Comparison of ENCODE assay signal across 9 cellular contexts in the genomic region with DNA sequence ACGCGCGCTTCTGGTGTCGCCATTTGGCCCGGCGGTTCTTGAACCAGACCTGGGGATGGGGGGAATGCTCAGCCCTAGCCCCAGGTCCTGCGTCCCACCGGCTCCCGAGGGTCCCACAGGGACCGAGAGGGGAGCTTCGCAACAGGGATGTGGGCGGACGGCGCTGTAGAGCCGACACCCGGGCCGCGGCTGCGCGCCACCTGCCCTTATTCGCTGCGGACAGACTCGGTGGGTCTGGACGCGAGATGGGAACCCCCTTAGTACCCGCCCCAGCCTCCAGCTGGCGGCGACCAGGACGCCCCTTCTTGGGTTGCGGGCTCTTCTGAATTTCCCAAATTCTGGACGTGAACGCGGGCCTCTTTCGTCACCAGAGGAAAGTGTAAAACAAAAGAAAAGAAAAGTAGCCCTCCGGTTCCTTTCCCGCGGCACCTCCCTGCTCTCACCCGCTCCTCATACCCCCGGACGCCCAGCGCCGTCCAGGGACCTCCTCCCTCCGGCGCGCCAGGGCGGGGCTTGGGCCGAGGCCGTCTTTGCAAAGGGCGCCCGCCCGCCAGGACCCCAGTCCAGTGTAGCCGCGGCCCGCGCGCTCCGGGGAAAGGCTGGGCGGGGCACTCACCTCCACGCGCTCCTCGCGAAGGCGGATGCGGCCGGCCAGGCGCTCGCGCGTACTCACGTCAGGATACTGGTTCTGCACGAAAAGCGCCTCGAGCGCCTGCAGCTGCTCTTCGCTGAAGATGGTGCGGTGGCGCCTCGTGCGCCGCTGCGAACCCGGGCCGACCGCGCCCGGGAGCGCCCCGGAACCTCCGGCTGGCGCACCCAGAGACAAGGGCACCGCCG. TPM values are rescaled to one million over a fixed set of nuclear protein-coding genes. Genes with fewer than 3 reads are reported as not detected.
A peak's percentile ranks its signal among the peaks of the same experiment; 100 is the strongest.
DNase-seq lines count a peak whose midpoint lies in the region; ATAC-seq and TF ChIP-seq lines count a peak whose summit lies in the region.
"Had no signal": no experiment of that assay in that cellular context is flagged by ENCODE, and none has a peak within 500 bp of the region (broad histone marks: within the 10 kb centered on the region; RNA-seq: fewer than 3 reads in every experiment).

No MANE protein-coding gene starts in this region.

- H3K4me3 ChIP-seq in PC-3 (ENCODE audit: low read length), result no peak overlapping the region

- peak overlapping the region; percentile 52 for H3K4me3 Mint-ChIP-seq in activated CD8-positive, alpha-beta T cell treated with anti-CD3 and anti-CD28 coated beads, Interleukin-2, amount 10 ng/mL, durations not matched to agents 7 days and 5 days
- H3K4me3 Mint-ChIP-seq in stimulated activated naive CD8-positive, alpha-beta T cell treated with anti-CD3 and anti-CD28 coated beads, Interleukin-15, amount 100 ng/mL, for 72 hours, result peak overlapping the region; percentile 53 to 60

- no peaks in the 10 kb centered on the region for H3K9me2 ChIP-seq in PC-3 (replicated peaks; ENCODE audit: low read length)

- no peak overlapping the region for H2AFZ ChIP-seq in PC-3 (ENCODE audit: low read length)

- H3K27me3 ChIP-seq in PC-3 (ENCODE audit: low read length), result peaks cover 14% of the 10 kb centered on the region; the same call in 1 of the 2 replicates

- DNase-seq in NCI-H345 (lab: John Stamatoyannopoulos, UW) (peak; percentile 13), NCI-H345 treated with DMSO at 0.1 percent for 48 hours (lab: John Stamatoyannopoulos, UW; ENCODE audit: unreplicated experiment) (no peak), iPS-NIHi11 (ENCODE audit: low spot score) (peak; percentile 72), NK-92 (lab: John Stamatoyannopoulos, UW; ENCODE audit: unreplicated experiment) (no peak), PC-3 (no peak), NCI-H187 (lab: John Stamatoyannopoulos, UW) (no peak)
- peak; percentile 70 for DNase-seq in activated CD8-positive, alpha-beta T cell treated with anti-CD3 and anti-CD28 coated beads, Interleukin-2, amount 10 ng/mL, durations not matched to agents 7 days and 5 days
- DNase-seq in stimulated activated naive CD8-positive, alpha-beta T cell treated with anti-CD3 and anti-CD28 coated beads, Interleukin-15, amount 100 ng/mL, for 72 hours, result peak; percentile 38 to 50

- ATAC-seq in activated CD8-positive, alpha-beta T cell treated with anti-CD3 and anti-CD28 coated beads, Interleukin-2, amount 10 ng/mL, durations not matched to agents 7 days and 5 days, result peak; percentile 42
- peak; percentile 24 for ATAC-seq in stimulated activated naive CD8-positive, alpha-beta T cell treated with anti-CD3 and anti-CD28 coated beads, Interleukin-15, amount 100 ng/mL, for 72 hours
- ATAC-seq in PC-3, result no peak

- intact Hi-C loops in PC-3 (cut with micrococcal nuclease), result no loop called here

- H3K9me3 ChIP-seq in PC-3 (ENCODE audit: low read length), result no peaks in the 10 kb centered on the region
- H3K9me3 ChIP-seq: prostate gland had no signal

- no peak overlapping the region for H3K4me2 ChIP-seq in PC-3 (ENCODE audit: low read length)

- CTCF ChIA-PET in activated CD8-positive, alpha-beta T cell treated with anti-CD3 and anti-CD28 coated beads, Interleukin-2, amount 10 ng/mL, durations not matched to agents 7 days and 5 days (lab: Charles Lee), result interaction anchor here (0.6 kb wide), 1 partner anchor 19 kb away, joined by 3 read pairs; no protein-coding TSS in a partner anchor
- CTCF ChIA-PET in PC-3 (lab: Charles Lee), result no interaction called here

- no peaks in the 10 kb centered on the region for H3K4me1 ChIP-seq in PC-3 (ENCODE audit: insufficient read depth, low read length)

- H3K79me2 ChIP-seq in PC-3 (ENCODE audit: low read length), result peaks cover 1% of the 10 kb centered on the region

- no TSS peak for BruUV-seq in PC-3 (replicated peaks; lab: Mats Ljungman, UMichigan)

- peaks cover 9% of the 10 kb centered on the region for H3K4me1 Mint-ChIP-seq in activated CD8-positive, alpha-beta T cell treated with anti-CD3 and anti-CD28 coated beads, Interleukin-2, amount 10 ng/mL, durations not matched to agents 7 days and 5 days (ENCODE audit: low read depth)
- H3K4me1 Mint-ChIP-seq in stimulated activated naive CD8-positive, alpha-beta T cell treated with anti-CD3 and anti-CD28 coated beads, Interleukin-15, amount 100 ng/mL, for 72 hours, result peaks cover 20% of the 10 kb centered on the region

- no peaks in the 10 kb centered on the region for H3F3A ChIP-seq in PC-3 (ENCODE audit: low read length, unreplicated experiment)

- H4K20me1 ChIP-seq in PC-3 (ENCODE audit: low read length), result no peaks in the 10 kb centered on the region

- peaks cover 42% of the 10 kb centered on the region for H3K27me3 Mint-ChIP-seq in activated CD8-positive, alpha-beta T cell treated with anti-CD3 and anti-CD28 coated beads, Interleukin-2, amount 10 ng/mL, durations not matched to agents 7 days and 5 days (ENCODE audit: low read depth)
- peaks cover 70% of the 10 kb centered on the region for H3K27me3 Mint-ChIP-seq in stimulated activated naive CD8-positive, alpha-beta T cell treated with anti-CD3 and anti-CD28 coated beads, Interleukin-15, amount 100 ng/mL, for 72 hours

- no peak for TF ChIP-seq CTCF in PC-3 (conservative IDR thresholded peaks at IDR 0.05; ENCODE audit: low read depth, low read length)

- H3K27ac Mint-ChIP-seq in activated CD8-positive, alpha-beta T cell treated with anti-CD3 and anti-CD28 coated beads, Interleukin-2, amount 10 ng/mL, durations not matched to agents 7 days and 5 days, result no peak overlapping the region
- no peak overlapping the region for H3K27ac Mint-ChIP-seq in stimulated activated naive CD8-positive, alpha-beta T cell treated with anti-CD3 and anti-CD28 coated beads, Interleukin-15, amount 100 ng/mL, for 72 hours

- H3K36me3 Mint-ChIP-seq in activated CD8-positive, alpha-beta T cell treated with anti-CD3 and anti-CD28 coated beads, Interleukin-2, amount 10 ng/mL, durations not matched to agents 7 days and 5 days (ENCODE audit: low read depth), result peaks cover 4% of the 10 kb centered on the region

- no peak overlapping the region for H3K9ac ChIP-seq in PC-3 (ENCODE audit: low read length)

- POLR2A ChIA-PET in activated CD8-positive, alpha-beta T cell treated with anti-CD3 and anti-CD28 coated beads, Interleukin-2, amount 10 ng/mL, durations not matched to agents 7 days and 5 days (lab: Charles Lee), result no interaction called here
- POLR2A ChIA-PET in PC-3 (lab: Charles Lee; ENCODE audit: unreplicated experiment), result no interaction called here

- H3K9me3 Mint-ChIP-seq in activated CD8-positive, alpha-beta T cell treated with anti-CD3 and anti-CD28 coated beads, Interleukin-2, amount 10 ng/mL, durations not matched to agents 7 days and 5 days (ENCODE audit: insufficient read depth), result no peaks in the 10 kb centered on the region
- H3K9me3 Mint-ChIP-seq in stimulated activated naive CD8-positive, alpha-beta T cell treated with anti-CD3 and anti-CD28 coated beads, Interleukin-15, amount 100 ng/mL, for 72 hours, result no peaks in the 10 kb centered on the region

- H3K27ac ChIP-seq in PC-3 (ENCODE audit: low read length), result no peak overlapping the region
- H3K27ac ChIP-seq: prostate gland had no signal

- no peaks in the 10 kb centered on the region for H3K36me3 ChIP-seq in PC-3 (ENCODE audit: low read depth, low read length)
- H3K36me3 ChIP-seq: prostate gland had no signal

RNA-seq across cellular contexts. Expression of a gene that starts 0.8 kb away (rescaled TPM):
- total RNA-seq in activated CD8-positive, alpha-beta T cell treated with anti-CD3 and anti-CD28 coated beads, Interleukin-2, amount 10 ng/mL, durations not matched to agents 7 days and 5 days, result not detected
- total RNA-seq in PC-3 (2014; rRNA removed), result not detected in 2 replicates

RNA-seq across cellular contexts. Expression of a gene that starts 4.8 kb away (rescaled TPM):
- 10 to 100 TPM; 18.8 to 19.6 TPM for total RNA-seq in activated CD8-positive, alpha-beta T cell treated with anti-CD3 and anti-CD28 coated beads, Interleukin-2, amount 10 ng/mL, durations not matched to agents 7 days and 5 days
- total RNA-seq in PC-3 (2014; rRNA removed), result 12.6 and 22.9 TPM in 2 replicates

RNA-seq across cellular contexts. Expression of a gene that starts 18.2 kb away (rescaled TPM):
- not detected for total RNA-seq in activated CD8-positive, alpha-beta T cell treated with anti-CD3 and anti-CD28 coated beads, Interleukin-2, amount 10 ng/mL, durations not matched to agents 7 days and 5 days
- 0.17 TPM in 1 of 2 replicates, not detected in the other for total RNA-seq in PC-3 (2014; rRNA removed)

RNA-seq across cellular contexts. Expression of a gene that starts 27.1 kb away (rescaled TPM):
- total RNA-seq in activated CD8-positive, alpha-beta T cell treated with anti-CD3 and anti-CD28 coated beads, Interleukin-2, amount 10 ng/mL, durations not matched to agents 7 days and 5 days, result 10 to 100 TPM; 30.5 to 34.2 TPM
- 36.1 and 46.1 TPM in 2 replicates for total RNA-seq in PC-3 (2014; rRNA removed)

RNA-seq across cellular contexts. Expression of a gene that starts 29.3 kb away (rescaled TPM):
- total RNA-seq in activated CD8-positive, alpha-beta T cell treated with anti-CD3 and anti-CD28 coated beads, Interleukin-2, amount 10 ng/mL, durations not matched to agents 7 days and 5 days, result 10 to 100 TPM; 69.1 to 73.0 TPM
- 81.6 and 91.7 TPM in 2 replicates for total RNA-seq in PC-3 (2014; rRNA removed)

Comparison
In these comparisons a context has a peak if more than half of its experiments do, and no peak if none do; other contexts are left out.
1. DNase-seq: peak in NCI-H345 (single experiment), activated CD8-positive, alpha-beta T cell treated with anti-CD3 and anti-CD28 coated beads, Interleukin-2, amount 10 ng/mL, durations not matched to agents 7 days and 5 days (single experiment), iPS-NIHi11 (single experiment) and stimulated activated naive CD8-positive, alpha-beta T cell treated with anti-CD3 and anti-CD28 coated beads, Interleukin-15, amount 100 ng/mL, for 72 hours (2 of 2); none in NCI-H345 treated with DMSO at 0.1 percent for 48 hours (single experiment), NK-92 (single experiment), PC-3 (single experiment) and NCI-H187 (0 of 2).